14 cellular contexts compared by ENCODE assay signal in the genomic region with DNA sequence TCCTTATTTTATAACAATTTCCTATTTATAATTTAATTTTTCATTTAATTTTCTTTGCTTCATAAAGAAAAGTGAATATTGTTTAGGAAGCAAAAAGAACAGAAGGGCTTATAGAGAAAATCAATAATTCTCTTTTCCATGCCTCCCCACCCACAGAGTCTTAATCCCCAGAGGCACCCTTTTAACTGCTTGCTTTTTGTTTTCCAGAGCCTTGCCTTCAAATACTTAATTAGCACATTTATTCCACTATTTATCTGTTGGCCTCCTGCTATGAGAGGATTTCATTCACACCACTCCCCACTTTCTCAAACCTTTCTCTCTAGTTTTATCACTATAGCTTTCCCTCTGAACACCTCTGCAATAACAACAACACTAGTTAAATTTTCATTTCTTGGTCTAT.
DNase-seq lines count a peak whose midpoint lies in the region; ATAC-seq and TF ChIP-seq lines count a peak whose summit lies in the region.
"Had no signal": no experiment of that assay in that cellular context is flagged by ENCODE, and none has a peak within 500 bp of the region (broad histone marks: within the 10 kb centered on the region; RNA-seq: fewer than 3 reads in every experiment).

No MANE protein-coding gene starts in this region.

- peaks cover 0 to 10% of the 10 kb centered on the region in 2 experiments; a peak in 4 of 5 replicates for H3K9me3 Mint-ChIP-seq in H9
- H3K9me3 Mint-ChIP-seq: CD4-positive, alpha-beta T cell; T-helper 1 cell treated with Interleukin-12 subunit alpha and Interleukin-12 subunit beta and Interleukin-4 antibody, amounts not matched to agents 30 μg/mL and 1 μg/mL, for 36 hours had no signal

- H3K27ac Mint-ChIP-seq in H9 = peak overlapping the region in 1 of 3 experiments; percentile 86; a peak in 1 of 7 replicates
- H3K27ac Mint-ChIP-seq: CD4-positive, alpha-beta T cell; T-helper 1 cell treated with Interleukin-12 subunit alpha and Interleukin-12 subunit beta and Interleukin-4 antibody, amounts not matched to agents 30 μg/mL and 1 μg/mL, for 36 hours had no signal

- H3K79me2 ChIP-seq in H9 (ENCODE audit: insufficient read depth, low read length) (no peaks in the 10 kb centered on the region), mesendoderm (ENCODE audit: control insufficient read depth, insufficient read depth, low read length) (no peaks in the 10 kb centered on the region)

- H3K79me1 ChIP-seq in H9 (ENCODE audit: insufficient read depth, low read depth, low read length, poor library complexity, severe bottlenecking) (no peaks in the 10 kb centered on the region), mesendoderm (ENCODE audit: low read length) (no peaks in the 10 kb centered on the region)

- H3K27ac ChIP-seq in H9 (ENCODE audit: insufficient read length, low read depth, low read length) = no peak overlapping the region
- no peak overlapping the region for H3K27ac ChIP-seq in mesendoderm (ENCODE audit: low read depth, low read length)
- no peak overlapping the region for H3K27ac ChIP-seq in right atrium auricular region

- H3K4ac ChIP-seq in H9 (ENCODE audit: low read depth, low read length) (no peak overlapping the region), mesendoderm (ENCODE audit: low read depth, low read length) (no peak overlapping the region)

- H3K18ac ChIP-seq in H9 (ENCODE audit: insufficient read length, low read depth, low read length) = no peak overlapping the region
- H3K18ac ChIP-seq in mesendoderm (ENCODE audit: low read length) = no peak overlapping the region

- no peak overlapping the region for H3T11ph ChIP-seq in H9 (ENCODE audit: low read length)

- DNase-seq in H9 (no peak), NCI-H146 treated with DMSO at 0.1 percent for 48 hours (lab: John Stamatoyannopoulos, UW; ENCODE audit: unreplicated experiment) (peak; percentile 13), NT2/D1 (ENCODE audit: low read depth, low spot score) (peak; percentile 20), mesendoderm (peak; percentile 32), right atrium auricular region (ENCODE audit: low spot score) (no peak)
- DNase-seq: BE2C; Calu3; CD4-positive, alpha-beta T cell; NCI-H1694 treated with DMSO at 0.1 percent for 48 hours; NCI-H2107; RPMI8226 had no signal

- no peak overlapping the region for H2AK5ac ChIP-seq in H9 (ENCODE audit: insufficient read length, low read length)
- H2AK5ac ChIP-seq in mesendoderm (ENCODE audit: low read length) = no peak overlapping the region

- H4K5ac ChIP-seq in H9 (ENCODE audit: insufficient read length, low read depth, low read length) (no peak overlapping the region), mesendoderm (ENCODE audit: low read length) (no peak overlapping the region)

- H2BK12ac ChIP-seq in H9 (ENCODE audit: insufficient read length, low read depth, low read length) = no peak overlapping the region

- H3K27me3 ChIP-seq in H9 (ENCODE audit: insufficient read depth, low read length) (no peaks in the 10 kb centered on the region), NT2/D1 (ENCODE audit: insufficient read depth, insufficient read length) (no peaks in the 10 kb centered on the region), mesendoderm (ENCODE audit: insufficient read depth, low read length, poor library complexity) (no peaks in the 10 kb centered on the region), right atrium auricular region (no peaks in the 10 kb centered on the region)
- H3K27me3 ChIP-seq: BE2C had no signal

- no peak overlapping the region for H2AFZ ChIP-seq in H9 (ENCODE audit: low read length)

- no peak overlapping the region for H3K23ac ChIP-seq in H9 (ENCODE audit: insufficient read length, low read depth, low read length)
- no peak overlapping the region for H3K23ac ChIP-seq in mesendoderm (ENCODE audit: low read length)

- TF ChIP-seq CTCF in H9 (conservative IDR thresholded peaks at IDR 0.05) = no peak
- TF ChIP-seq CTCF in right atrium auricular region (IDR thresholded peaks at IDR 0.05) = no peak

- no peak overlapping the region for H3K56ac ChIP-seq in H9 (ENCODE audit: insufficient read length, low read depth, low read length)
- H3K56ac ChIP-seq in mesendoderm (ENCODE audit: low read length) = no peak overlapping the region

- H3K36me3 ChIP-seq in NT2/D1 (ENCODE audit: insufficient read depth, insufficient read length, low read length) (no peaks in the 10 kb centered on the region), mesendoderm (ENCODE audit: control insufficient read depth, insufficient read depth, low read length) (no peaks in the 10 kb centered on the region), right atrium auricular region (no peaks in the 10 kb centered on the region)
- H3K36me3 ChIP-seq: BE2C had no signal

- H3K4me1 Mint-ChIP-seq in H9 = peaks cover 30 to 32% of the 10 kb centered on the region in 2 experiments

- H3K36me3 Mint-ChIP-seq in H9 (ENCODE audit: insufficient read depth in 1 of 3, low read depth in 3 of 3) = peaks cover 2 to 38% (median 9%) of the 10 kb centered on the region in 3 experiments; a peak in 6 of 7 replicates

- peak overlapping the region; percentile 17 to 24; a peak in 2 of 5 replicates for H3K4me3 Mint-ChIP-seq in H9
- H3K4me3 Mint-ChIP-seq: CD4-positive, alpha-beta T cell; T-helper 1 cell treated with Interleukin-12 subunit alpha and Interleukin-12 subunit beta and Interleukin-4 antibody, amounts not matched to agents 30 μg/mL and 1 μg/mL, for 36 hours had no signal

- H3K4me2 ChIP-seq in H9 (ENCODE audit: insufficient read depth, insufficient read length, low read length) = no peak overlapping the region
- H3K4me2 ChIP-seq in mesendoderm (ENCODE audit: low read length) = no peak overlapping the region

- H2BK5ac ChIP-seq in H9 (ENCODE audit: insufficient read length, low read length) = no peak overlapping the region
- no peak overlapping the region for H2BK5ac ChIP-seq in mesendoderm (ENCODE audit: low read length)

- H2BK20ac ChIP-seq in H9 (ENCODE audit: low read depth, low read length, poor library complexity, severe bottlenecking) = no peak overlapping the region

- H3K23me2 ChIP-seq in H9 (ENCODE audit: insufficient read length, low read depth, low read length, poor library complexity, severe bottlenecking) = no peaks in the 10 kb centered on the region

- no peak overlapping the region for H2BK15ac ChIP-seq in H9 (ENCODE audit: low read depth, low read length)
- H2BK15ac ChIP-seq in mesendoderm (replicated peaks; ENCODE audit: low read depth) = no peak overlapping the region

- no peaks in the 10 kb centered on the region for H4K20me1 ChIP-seq in H9 (ENCODE audit: control insufficient read depth, insufficient read depth, insufficient read length)

- H3K9ac ChIP-seq in H9 (ENCODE audit: extremely low read depth, insufficient read length, low read length) (no peak overlapping the region), NT2/D1 (ENCODE audit: insufficient read length, low read depth) (no peak overlapping the region), mesendoderm (ENCODE audit: low read length) (no peak overlapping the region)

- H3K4me1 ChIP-seq in H9 (ENCODE audit: insufficient read depth, low read length) = no peaks in the 10 kb centered on the region; the same call in 1 of the 2 replicates
- H3K4me1 ChIP-seq in NT2/D1 (ENCODE audit: insufficient read depth, insufficient read length) = no peaks in the 10 kb centered on the region
- no peaks in the 10 kb centered on the region for H3K4me1 ChIP-seq in mesendoderm (ENCODE audit: control insufficient read depth, low read depth, low read length)
- no peaks in the 10 kb centered on the region for H3K4me1 ChIP-seq in right atrium auricular region
- H3K4me1 ChIP-seq: BE2C had no signal

- H3K27me3 Mint-ChIP-seq in H9 (ENCODE audit: low read depth) = no peaks in the 10 kb centered on the region; the same call in 1 of the 2 replicates

- H3K14ac ChIP-seq in H9 (ENCODE audit: insufficient read depth, low read length) = no peak overlapping the region

- H4K8ac ChIP-seq in H9 (replicated peaks; ENCODE audit: insufficient read length, low read depth, low read length) = no peak overlapping the region
- H4K8ac ChIP-seq in mesendoderm (ENCODE audit: low read depth, low read length) = no peak overlapping the region

- H2BK120ac ChIP-seq in H9 (ENCODE audit: low read depth, low read length, poor library complexity, severe bottlenecking) (no peak overlapping the region), mesendoderm (ENCODE audit: low read depth, low read length) (no peak overlapping the region)

- H4K91ac ChIP-seq in H9 (ENCODE audit: insufficient read length, low read depth, low read length) = no peak overlapping the region

- H3K9me3 ChIP-seq in H9 (ENCODE audit: control insufficient read depth, low read depth, low read length) (no peaks in the 10 kb centered on the region), NT2/D1 (ENCODE audit: insufficient read depth, low read length) (no peaks in the 10 kb centered on the region), right atrium auricular region (no peaks in the 10 kb centered on the region)
- H3K9me3 ChIP-seq: BE2C had no signal

- H3K4me3 ChIP-seq in NT2/D1 (ENCODE audit: insufficient read length, low read depth) (no peak overlapping the region), mesendoderm (ENCODE audit: low read length) (no peak overlapping the region), right atrium auricular region (no peak overlapping the region)

- ATAC-seq in HG02938 (IDR thresholded peaks at IDR 0.05; ENCODE audit: unreplicated experiment) (no peak), GM19467 (IDR thresholded peaks at IDR 0.05; ENCODE audit: unreplicated experiment) (no peak)

Comparison
In these comparisons a context has a peak if more than half of its experiments do, and no peak if none do; other contexts are left out.
1. DNase-seq: peak in NCI-H146 treated with DMSO at 0.1 percent for 48 hours (single experiment), NT2/D1 (single experiment) and mesendoderm (single experiment); none in H9 (single experiment) and right atrium auricular region (single experiment).